2 cellular contexts compared by ENCODE assay signal in the genomic region with DNA sequence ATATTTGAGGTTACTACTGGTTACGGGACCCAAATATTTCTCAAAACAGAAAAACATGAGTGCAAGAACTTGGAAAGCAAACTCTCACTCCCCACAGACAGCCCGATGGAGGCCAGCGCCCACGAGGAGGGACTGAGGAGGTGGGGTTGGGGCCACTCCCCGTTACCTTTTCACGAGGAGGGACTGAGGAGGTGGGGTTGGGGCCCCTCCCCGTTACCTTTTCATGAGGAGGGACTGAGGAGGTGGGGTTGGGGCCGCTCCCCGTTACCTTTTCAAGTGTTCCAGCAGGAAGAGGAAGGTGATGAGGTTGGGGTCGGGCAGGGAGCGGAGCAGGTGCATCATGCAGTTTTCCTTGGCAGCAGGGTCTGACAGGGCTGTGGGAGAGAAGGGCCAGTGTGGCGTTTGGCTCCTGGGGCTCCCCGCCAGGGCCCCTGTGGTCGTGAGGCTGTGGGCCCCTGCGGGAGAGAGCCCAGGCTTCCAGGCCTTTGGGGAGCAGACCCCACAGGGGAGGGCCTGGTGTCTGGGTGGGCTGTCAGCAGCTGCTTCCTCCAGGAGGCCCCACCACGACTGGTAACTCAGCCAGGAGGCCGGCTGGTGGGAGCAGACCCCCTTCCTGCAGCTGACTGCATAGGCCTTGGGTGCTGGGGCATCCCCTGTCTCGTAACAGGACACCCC.
TF ChIP-seq lines count a peak whose summit lies in the region.

No MANE protein-coding gene starts in this region.

TF ChIP-seq in HepG2, 621 proteins besides CTCF, POLR2A, EP300 and RAD21:
- TF ChIP-seq E2F5 (CRISPR knock-in tag; conservative IDR thresholded peaks at IDR 0.05) (no peak), GZF1 (CRISPR knock-in tag; IDR thresholded peaks at IDR 0.05) (no peak), TARDBP (CRISPR knock-in tag; IDR thresholded peaks at IDR 0.05) (no peak), FOXK2 (IDR thresholded peaks at IDR 0.05) (no peak), CBX5 (CRISPR knock-in tag; IDR thresholded peaks at IDR 0.05; ENCODE audit: borderline replicate concordance) (no peak)
TF ChIP-seq in HepG2: peak in this region for 0.

TF ChIP-seq in SK-N-SH, 30 proteins besides CTCF, POLR2A, EP300 and RAD21:
- no peak for TF ChIP-seq SIN3A (IDR thresholded peaks at IDR 0.05; ENCODE audit: borderline replicate concordance, low read depth, low read length)
- no peak for TF ChIP-seq CHD2 (IDR thresholded peaks at IDR 0.05; ENCODE audit: low read length, partially characterized antibody)
- no peak for TF ChIP-seq FOSL2 (IDR thresholded peaks at IDR 0.05; ENCODE audit: borderline replicate concordance, low read depth)
- TF ChIP-seq RFX5 (IDR thresholded peaks at IDR 0.05; ENCODE audit: low read length) = no peak
- TF ChIP-seq NRF1 (IDR thresholded peaks at IDR 0.05; ENCODE audit: low read depth, low read length) = no peak
- TF ChIP-seq USF2 (IDR thresholded peaks at IDR 0.05; ENCODE audit: borderline replicate concordance, low read depth, low read length) = no peak
- TF ChIP-seq RCOR1 (IDR thresholded peaks at IDR 0.05; ENCODE audit: low read length) = no peak
- no peak for TF ChIP-seq PBX3 (IDR thresholded peaks at IDR 0.05)
- TF ChIP-seq IRF3 (IDR thresholded peaks at IDR 0.05; ENCODE audit: low read depth, low read length) = no peak
- TF ChIP-seq, protein P1, sequence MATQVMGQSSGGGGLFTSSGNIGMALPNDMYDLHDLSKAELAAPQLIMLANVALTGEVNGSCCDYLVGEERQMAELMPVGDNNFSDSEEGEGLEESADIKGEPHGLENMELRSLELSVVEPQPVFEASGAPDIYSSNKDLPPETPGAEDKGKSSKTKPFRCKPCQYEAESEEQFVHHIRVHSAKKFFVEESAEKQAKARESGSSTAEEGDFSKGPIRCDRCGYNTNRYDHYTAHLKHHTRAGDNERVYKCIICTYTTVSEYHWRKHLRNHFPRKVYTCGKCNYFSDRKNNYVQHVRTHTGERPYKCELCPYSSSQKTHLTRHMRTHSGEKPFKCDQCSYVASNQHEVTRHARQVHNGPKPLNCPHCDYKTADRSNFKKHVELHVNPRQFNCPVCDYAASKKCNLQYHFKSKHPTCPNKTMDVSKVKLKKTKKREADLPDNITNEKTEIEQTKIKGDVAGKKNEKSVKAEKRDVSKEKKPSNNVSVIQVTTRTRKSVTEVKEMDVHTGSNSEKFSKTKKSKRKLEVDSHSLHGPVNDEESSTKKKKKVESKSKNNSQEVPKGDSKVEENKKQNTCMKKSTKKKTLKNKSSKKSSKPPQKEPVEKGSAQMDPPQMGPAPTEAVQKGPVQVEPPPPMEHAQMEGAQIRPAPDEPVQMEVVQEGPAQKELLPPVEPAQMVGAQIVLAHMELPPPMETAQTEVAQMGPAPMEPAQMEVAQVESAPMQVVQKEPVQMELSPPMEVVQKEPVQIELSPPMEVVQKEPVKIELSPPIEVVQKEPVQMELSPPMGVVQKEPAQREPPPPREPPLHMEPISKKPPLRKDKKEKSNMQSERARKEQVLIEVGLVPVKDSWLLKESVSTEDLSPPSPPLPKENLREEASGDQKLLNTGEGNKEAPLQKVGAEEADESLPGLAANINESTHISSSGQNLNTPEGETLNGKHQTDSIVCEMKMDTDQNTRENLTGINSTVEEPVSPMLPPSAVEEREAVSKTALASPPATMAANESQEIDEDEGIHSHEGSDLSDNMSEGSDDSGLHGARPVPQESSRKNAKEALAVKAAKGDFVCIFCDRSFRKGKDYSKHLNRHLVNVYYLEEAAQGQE (IDR thresholded peaks at IDR 0.05; ENCODE audit: low read depth, low read length) = no peak
- no peak for TF ChIP-seq FOXJ3 (CRISPR knock-in tag; IDR thresholded peaks at IDR 0.05)
- no peak for TF ChIP-seq GABPA (IDR thresholded peaks at IDR 0.05; ENCODE audit: low read depth)
- no peak for TF ChIP-seq MEF2A (IDR thresholded peaks at IDR 0.05; ENCODE audit: borderline replicate concordance, low read depth)
- no peak for TF ChIP-seq JUND (IDR thresholded peaks at IDR 0.05)
- TF ChIP-seq ELF1 (IDR thresholded peaks at IDR 0.05) = no peak
- TF ChIP-seq EZH2phosphoT487 (IDR thresholded peaks at IDR 0.05; ENCODE audit: borderline replicate concordance, low read depth) = no peak
- no peak for TF ChIP-seq GATA2 (CRISPR knock-in tag; IDR thresholded peaks at IDR 0.05)
- no peak for TF ChIP-seq YY1 (IDR thresholded peaks at IDR 0.05; ENCODE audit: low read depth)
